Comparison of ENCODE assay signal across 24 cellular contexts in the genomic region with DNA sequence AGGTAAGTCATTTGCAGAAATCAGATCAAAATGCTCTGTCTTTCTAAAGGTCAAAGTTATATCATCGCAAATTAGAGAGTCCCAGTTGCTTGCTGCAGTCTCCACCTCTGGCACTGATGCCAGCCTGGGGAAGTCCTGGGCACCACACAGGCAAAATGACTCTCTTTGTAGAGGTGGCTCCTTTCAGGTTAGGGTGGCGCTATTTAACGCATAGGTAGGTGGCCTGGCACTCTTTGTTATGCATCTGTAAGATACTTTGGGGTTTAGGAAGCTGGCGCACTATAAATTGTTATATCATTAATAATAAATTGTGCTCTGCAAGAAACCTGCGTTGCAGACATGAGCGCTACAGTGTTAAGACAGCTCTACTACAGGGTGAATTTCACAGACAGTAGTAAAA.
"Had no signal": no experiment of that assay in that cellular context is flagged by ENCODE, and none has a peak within 500 bp of the region (broad histone marks: within the 10 kb centered on the region; RNA-seq: fewer than 3 reads in every experiment).

No MANE protein-coding gene starts in this region.

- H3K4me1 Mint-ChIP-seq: activated naive CD4-positive, alpha-beta T cell treated with anti-CD3 and anti-CD28 coated beads, Interleukin-2, amount 50 U/mL, for 24 hours; activated naive CD8-positive, alpha-beta T cell treated with anti-CD3 and anti-CD28 coated beads, Interleukin-2, amount 50 U/mL, for 24 hours; activated T-helper 17 cell treated with anti-CD3 and anti-CD28 coated beads, Interleukin-2, amount 50 U/mL, for 72 hours; immature natural killer cell had no signal

- H3K4me2 ChIP-seq: hepatocyte had no signal

- H3K4me1 ChIP-seq: gastrocnemius medialis, spleen, tibial nerve had no signal

- H3K36me3 ChIP-seq: gastrocnemius medialis, spleen, tibial nerve had no signal

- FAIRE-seq: colon, kidney, urothelium cell line had no signal

- DNase-seq: activated CD4-positive, alpha-beta T cell treated with anti-CD3 and anti-CD28 coated beads for 1 hour; activated CD4-positive, alpha-beta T cell treated with anti-CD3 and anti-CD28 coated beads, Interleukin-2, amount 50 U/mL, for 1 hour; activated CD8-positive, alpha-beta T cell treated with anti-CD3 and anti-CD28 coated beads for 36 hours; activated gamma-delta T cell treated with Interleukin-2 at 50 U/mL for 16 hours; activated naive CD8-positive, alpha-beta T cell treated with anti-CD3 and anti-CD28 coated beads, Interleukin-2, amount 50 U/mL, for 24 hours; activated T-cell treated with anti-CD3 and anti-CD28 coated beads, Interleukin-2, amount 50 U/mL, for 4 hours; effector CD8-positive, alpha-beta T cell; gastrocnemius medialis; immature natural killer cell; kidney; left colon; midbrain; naive thymus-derived CD8-positive, alpha-beta T cell; right cardiac atrium; spleen; stimulated activated naive CD4-positive, alpha-beta T cell; T1000 had no signal

- H2AFZ ChIP-seq: hepatocyte had no signal

- H3K36me3 Mint-ChIP-seq: activated naive CD4-positive, alpha-beta T cell treated with anti-CD3 and anti-CD28 coated beads, Interleukin-2, amount 50 U/mL, for 24 hours; immature natural killer cell; naive thymus-derived CD8-positive, alpha-beta T cell had no signal

- ATAC-seq: activated CD8-positive, alpha-beta T cell treated with anti-CD3 and anti-CD28 coated beads for 36 hours; activated naive CD8-positive, alpha-beta T cell treated with anti-CD3 and anti-CD28 coated beads, Interleukin-2, amount 50 U/mL, for 24 hours; activated T-cell treated with anti-CD3 and anti-CD28 coated beads, Interleukin-2, amount 50 U/mL, for 4 hours; activated T-helper 17 cell treated with anti-CD3 and anti-CD28 coated beads, Interleukin-2, amount 50 U/mL, for 72 hours; gastrocnemius medialis; left colon; naive thymus-derived CD8-positive, alpha-beta T cell; right cardiac atrium had no signal

- H3K27ac Mint-ChIP-seq: activated CD8-positive, alpha-beta T cell treated with anti-CD3 and anti-CD28 coated beads for 36 hours; activated naive CD4-positive, alpha-beta T cell treated with anti-CD3 and anti-CD28 coated beads, Interleukin-2, amount 50 U/mL, for 24 hours; activated naive CD8-positive, alpha-beta T cell treated with anti-CD3 and anti-CD28 coated beads, Interleukin-2, amount 50 U/mL, for 24 hours; activated T-helper 17 cell treated with anti-CD3 and anti-CD28 coated beads, Interleukin-2, amount 50 U/mL, for 72 hours; immature natural killer cell; naive thymus-derived CD8-positive, alpha-beta T cell; T-helper 1 cell treated with Interleukin-12 subunit alpha and Interleukin-12 subunit beta and Interleukin-4 antibody, amounts not matched to agents 30 μg/mL and 1 μg/mL, for 36 hours had no signal

- H3K27me3 ChIP-seq: gastrocnemius medialis, tibial nerve had no signal

- H3K79me2 ChIP-seq: hepatocyte had no signal

- H3K9me3 ChIP-seq: gastrocnemius medialis, spleen, tibial nerve had no signal

- H3K4me3 ChIP-seq: gastrocnemius medialis, hepatocyte, spleen, tibial nerve had no signal

- H3K9me3 Mint-ChIP-seq: activated CD8-positive, alpha-beta T cell treated with anti-CD3 and anti-CD28 coated beads for 36 hours; activated naive CD4-positive, alpha-beta T cell treated with anti-CD3 and anti-CD28 coated beads, Interleukin-2, amount 50 U/mL, for 24 hours; activated naive CD8-positive, alpha-beta T cell treated with anti-CD3 and anti-CD28 coated beads, Interleukin-2, amount 50 U/mL, for 24 hours; activated T-cell treated with anti-CD3 and anti-CD28 coated beads, Interleukin-2, amount 50 U/mL, for 4 hours; activated T-helper 17 cell treated with anti-CD3 and anti-CD28 coated beads, Interleukin-2, amount 50 U/mL, for 72 hours; immature natural killer cell; naive thymus-derived CD8-positive, alpha-beta T cell; T-helper 1 cell treated with Interleukin-12 subunit alpha and Interleukin-12 subunit beta and Interleukin-4 antibody, amounts not matched to agents 30 μg/mL and 1 μg/mL, for 36 hours had no signal

- H3K4me3 Mint-ChIP-seq: activated CD8-positive, alpha-beta T cell treated with anti-CD3 and anti-CD28 coated beads for 36 hours; activated naive CD4-positive, alpha-beta T cell treated with anti-CD3 and anti-CD28 coated beads, Interleukin-2, amount 50 U/mL, for 24 hours; activated naive CD8-positive, alpha-beta T cell treated with anti-CD3 and anti-CD28 coated beads, Interleukin-2, amount 50 U/mL, for 24 hours; activated T-cell treated with anti-CD3 and anti-CD28 coated beads, Interleukin-2, amount 50 U/mL, for 4 hours; activated T-helper 17 cell treated with anti-CD3 and anti-CD28 coated beads, Interleukin-2, amount 50 U/mL, for 72 hours; immature natural killer cell; naive thymus-derived CD8-positive, alpha-beta T cell; T-helper 1 cell treated with Interleukin-12 subunit alpha and Interleukin-12 subunit beta and Interleukin-4 antibody, amounts not matched to agents 30 μg/mL and 1 μg/mL, for 36 hours had no signal

- H3K27ac ChIP-seq: gastrocnemius medialis, hepatocyte, spleen, tibial nerve had no signal
